ENCODE assay signal across 1 cellular context in the genomic region with DNA sequence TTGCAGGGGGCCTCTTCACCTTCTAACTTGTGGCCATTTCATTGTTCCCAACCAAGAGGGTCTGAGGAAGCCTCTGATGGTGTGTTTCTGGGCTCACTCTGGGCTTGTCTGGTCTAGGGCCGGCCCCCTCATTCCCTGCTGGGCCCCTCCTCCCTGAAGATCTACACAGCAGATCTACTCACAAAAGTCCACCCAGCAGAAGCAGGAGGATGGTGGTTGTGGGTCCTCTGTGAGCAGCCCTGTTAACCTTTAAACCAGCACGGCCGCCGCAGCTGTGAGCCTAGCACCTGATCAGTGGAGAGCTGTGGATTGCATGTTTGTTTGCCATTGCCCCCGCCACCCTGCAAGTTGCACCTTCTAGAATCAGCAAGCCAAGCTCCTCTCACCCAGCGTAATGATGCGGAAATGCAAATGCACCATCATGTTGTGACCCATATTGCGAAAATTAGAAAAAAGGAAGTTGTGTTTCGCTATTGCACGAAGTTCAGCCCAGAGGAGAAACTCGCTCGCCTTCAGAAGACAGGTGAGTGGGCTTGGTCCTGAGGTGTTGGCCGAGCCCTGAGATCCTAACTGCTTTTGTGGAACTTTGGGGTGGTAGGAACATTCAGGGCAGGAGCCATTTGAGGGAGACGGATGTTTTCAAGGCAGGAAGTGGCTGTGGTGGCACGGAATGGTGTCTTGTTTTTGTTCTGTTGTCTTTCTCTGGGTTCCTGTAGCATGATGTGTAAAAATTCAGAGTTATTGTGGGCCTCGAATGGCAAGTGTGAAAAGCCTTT.
A peak's percentile ranks its signal among the peaks of the same experiment; 100 is the strongest.
TF ChIP-seq lines count a peak whose summit lies in the region.

No MANE protein-coding gene starts in this region.

TF ChIP-seq in HepG2, 621 proteins besides CTCF, POLR2A, EP300 and RAD21 (continued from another document):
- TF ChIP-seq, protein P1, sequence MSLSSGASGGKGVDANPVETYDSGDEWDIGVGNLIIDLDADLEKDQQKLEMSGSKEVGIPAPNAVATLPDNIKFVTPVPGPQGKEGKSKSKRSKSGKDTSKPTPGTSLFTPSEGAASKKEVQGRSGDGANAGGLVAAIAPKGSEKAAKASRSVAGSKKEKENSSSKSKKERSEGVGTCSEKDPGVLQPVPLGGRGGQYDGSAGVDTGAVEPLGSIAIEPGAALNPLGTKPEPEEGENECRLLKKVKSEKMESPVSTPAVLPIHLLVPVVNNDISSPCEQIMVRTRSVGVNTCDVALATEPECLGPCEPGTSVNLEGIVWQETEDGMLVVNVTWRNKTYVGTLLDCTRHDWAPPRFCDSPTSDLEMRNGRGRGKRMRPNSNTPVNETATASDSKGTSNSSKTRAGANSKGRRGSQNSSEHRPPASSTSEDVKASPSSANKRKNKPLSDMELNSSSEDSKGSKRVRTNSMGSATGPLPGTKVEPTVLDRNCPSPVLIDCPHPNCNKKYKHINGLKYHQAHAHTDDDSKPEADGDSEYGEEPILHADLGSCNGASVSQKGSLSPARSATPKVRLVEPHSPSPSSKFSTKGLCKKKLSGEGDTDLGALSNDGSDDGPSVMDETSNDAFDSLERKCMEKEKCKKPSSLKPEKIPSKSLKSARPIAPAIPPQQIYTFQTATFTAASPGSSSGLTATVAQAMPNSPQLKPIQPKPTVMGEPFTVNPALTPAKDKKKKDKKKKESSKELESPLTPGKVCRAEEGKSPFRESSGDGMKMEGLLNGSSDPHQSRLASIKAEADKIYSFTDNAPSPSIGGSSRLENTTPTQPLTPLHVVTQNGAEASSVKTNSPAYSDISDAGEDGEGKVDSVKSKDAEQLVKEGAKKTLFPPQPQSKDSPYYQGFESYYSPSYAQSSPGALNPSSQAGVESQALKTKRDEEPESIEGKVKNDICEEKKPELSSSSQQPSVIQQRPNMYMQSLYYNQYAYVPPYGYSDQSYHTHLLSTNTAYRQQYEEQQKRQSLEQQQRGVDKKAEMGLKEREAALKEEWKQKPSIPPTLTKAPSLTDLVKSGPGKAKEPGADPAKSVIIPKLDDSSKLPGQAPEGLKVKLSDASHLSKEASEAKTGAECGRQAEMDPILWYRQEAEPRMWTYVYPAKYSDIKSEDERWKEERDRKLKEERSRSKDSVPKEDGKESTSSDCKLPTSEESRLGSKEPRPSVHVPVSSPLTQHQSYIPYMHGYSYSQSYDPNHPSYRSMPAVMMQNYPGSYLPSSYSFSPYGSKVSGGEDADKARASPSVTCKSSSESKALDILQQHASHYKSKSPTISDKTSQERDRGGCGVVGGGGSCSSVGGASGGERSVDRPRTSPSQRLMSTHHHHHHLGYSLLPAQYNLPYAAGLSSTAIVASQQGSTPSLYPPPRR (CRISPR knock-in tag; IDR thresholded peaks at IDR 0.05; ENCODE audit: borderline replicate concordance), result peak; percentile 28; the same call in 1 of the 2 replicates
- TF ChIP-seq MIER2 (CRISPR knock-in tag; IDR thresholded peaks at IDR 0.05), result no peak
- no peak for TF ChIP-seq ZNF678 (CRISPR knock-in tag; IDR thresholded peaks at IDR 0.05)
- TF ChIP-seq, protein P2, sequence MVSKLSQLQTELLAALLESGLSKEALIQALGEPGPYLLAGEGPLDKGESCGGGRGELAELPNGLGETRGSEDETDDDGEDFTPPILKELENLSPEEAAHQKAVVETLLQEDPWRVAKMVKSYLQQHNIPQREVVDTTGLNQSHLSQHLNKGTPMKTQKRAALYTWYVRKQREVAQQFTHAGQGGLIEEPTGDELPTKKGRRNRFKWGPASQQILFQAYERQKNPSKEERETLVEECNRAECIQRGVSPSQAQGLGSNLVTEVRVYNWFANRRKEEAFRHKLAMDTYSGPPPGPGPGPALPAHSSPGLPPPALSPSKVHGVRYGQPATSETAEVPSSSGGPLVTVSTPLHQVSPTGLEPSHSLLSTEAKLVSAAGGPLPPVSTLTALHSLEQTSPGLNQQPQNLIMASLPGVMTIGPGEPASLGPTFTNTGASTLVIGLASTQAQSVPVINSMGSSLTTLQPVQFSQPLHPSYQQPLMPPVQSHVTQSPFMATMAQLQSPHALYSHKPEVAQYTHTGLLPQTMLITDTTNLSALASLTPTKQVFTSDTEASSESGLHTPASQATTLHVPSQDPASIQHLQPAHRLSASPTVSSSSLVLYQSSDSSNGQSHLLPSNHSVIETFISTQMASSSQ (IDR thresholded peaks at IDR 0.05; ENCODE audit: low read depth), result no peak
- TF ChIP-seq, protein P2 (CRISPR knock-in tag; IDR thresholded peaks at IDR 0.05; ENCODE audit: borderline replicate concordance), result peak; percentile 69; the same call in 1 of the 2 replicates
- TF ChIP-seq SPEN (CRISPR knock-in tag; IDR thresholded peaks at IDR 0.05; ENCODE audit: low read depth), result no peak
- 0 out of 2 replicates have a peak, but pooled peaks have one; percentile 22 for TF ChIP-seq KMT2A (CRISPR knock-in tag; IDR thresholded peaks at IDR 0.05)
- TF ChIP-seq, protein P3, sequence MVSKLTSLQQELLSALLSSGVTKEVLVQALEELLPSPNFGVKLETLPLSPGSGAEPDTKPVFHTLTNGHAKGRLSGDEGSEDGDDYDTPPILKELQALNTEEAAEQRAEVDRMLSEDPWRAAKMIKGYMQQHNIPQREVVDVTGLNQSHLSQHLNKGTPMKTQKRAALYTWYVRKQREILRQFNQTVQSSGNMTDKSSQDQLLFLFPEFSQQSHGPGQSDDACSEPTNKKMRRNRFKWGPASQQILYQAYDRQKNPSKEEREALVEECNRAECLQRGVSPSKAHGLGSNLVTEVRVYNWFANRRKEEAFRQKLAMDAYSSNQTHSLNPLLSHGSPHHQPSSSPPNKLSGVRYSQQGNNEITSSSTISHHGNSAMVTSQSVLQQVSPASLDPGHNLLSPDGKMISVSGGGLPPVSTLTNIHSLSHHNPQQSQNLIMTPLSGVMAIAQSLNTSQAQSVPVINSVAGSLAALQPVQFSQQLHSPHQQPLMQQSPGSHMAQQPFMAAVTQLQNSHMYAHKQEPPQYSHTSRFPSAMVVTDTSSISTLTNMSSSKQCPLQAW (CRISPR knock-in tag; IDR thresholded peaks at IDR 0.05), result peak; percentile 73
- TF ChIP-seq LCORL (IDR thresholded peaks at IDR 0.05), result no peak
- peak; percentile 40; the same call in 1 of the 2 replicates for TF ChIP-seq LCORL (CRISPR knock-in tag; IDR thresholded peaks at IDR 0.05)
- TF ChIP-seq TEAD3 (CRISPR knock-in tag; optimal IDR thresholded peaks at IDR 0.05; ENCODE audit: borderline replicate concordance), result peak; percentile 33
- TF ChIP-seq ZNF572 (CRISPR knock-in tag; IDR thresholded peaks at IDR 0.05), result peak; percentile 47; the same call in 1 of the 2 replicates
- no peak for TF ChIP-seq SNAI1 (CRISPR knock-in tag; IDR thresholded peaks at IDR 0.05; ENCODE audit: borderline replicate concordance)
- no peak for TF ChIP-seq ZNF691 (CRISPR knock-in tag; IDR thresholded peaks at IDR 0.05; ENCODE audit: borderline replicate concordance, low read depth)
- TF ChIP-seq TFE3 (CRISPR knock-in tag; IDR thresholded peaks at IDR 0.05), result 0 out of 2 replicates have a peak, but pooled peaks have one; percentile 24
- no peak for TF ChIP-seq SMAD3 (CRISPR knock-in tag; IDR thresholded peaks at IDR 0.05)
- 0 out of 2 replicates have a peak, but pooled peaks have one; percentile 33 for TF ChIP-seq REPIN1 (CRISPR knock-in tag; IDR thresholded peaks at IDR 0.05; ENCODE audit: borderline replicate concordance, low read depth)
- peak; percentile 32 for TF ChIP-seq PHF8 (CRISPR knock-in tag; IDR thresholded peaks at IDR 0.05)
- no peak for TF ChIP-seq MIER3 (CRISPR knock-in tag; IDR thresholded peaks at IDR 0.05; ENCODE audit: borderline replicate concordance)
- 0 out of 4 replicates have a peak, but pooled peaks of 1 of the 2 experiments have one; percentile 19 for TF ChIP-seq NR2F1 (CRISPR knock-in tag; IDR thresholded peaks at IDR 0.05)
- TF ChIP-seq ZNF446 (CRISPR knock-in tag; IDR thresholded peaks at IDR 0.05), result no peak
- TF ChIP-seq SIN3B (IDR thresholded peaks at IDR 0.05; ENCODE audit: low read length), result no peak
- TF ChIP-seq ZNF160 (CRISPR knock-in tag; IDR thresholded peaks at IDR 0.05), result no peak
- no peak for TF ChIP-seq NCOR1 (IDR thresholded peaks at IDR 0.05; ENCODE audit: borderline replicate concordance, low read length)
- 0 out of 2 replicates have a peak, but pooled peaks have one; percentile 36 for TF ChIP-seq HDAC2 (CRISPR knock-in tag; IDR thresholded peaks at IDR 0.05)
- TF ChIP-seq ZMAT3 (CRISPR knock-in tag; conservative IDR thresholded peaks at IDR 0.05), result no peak
- TF ChIP-seq, protein P4, sequence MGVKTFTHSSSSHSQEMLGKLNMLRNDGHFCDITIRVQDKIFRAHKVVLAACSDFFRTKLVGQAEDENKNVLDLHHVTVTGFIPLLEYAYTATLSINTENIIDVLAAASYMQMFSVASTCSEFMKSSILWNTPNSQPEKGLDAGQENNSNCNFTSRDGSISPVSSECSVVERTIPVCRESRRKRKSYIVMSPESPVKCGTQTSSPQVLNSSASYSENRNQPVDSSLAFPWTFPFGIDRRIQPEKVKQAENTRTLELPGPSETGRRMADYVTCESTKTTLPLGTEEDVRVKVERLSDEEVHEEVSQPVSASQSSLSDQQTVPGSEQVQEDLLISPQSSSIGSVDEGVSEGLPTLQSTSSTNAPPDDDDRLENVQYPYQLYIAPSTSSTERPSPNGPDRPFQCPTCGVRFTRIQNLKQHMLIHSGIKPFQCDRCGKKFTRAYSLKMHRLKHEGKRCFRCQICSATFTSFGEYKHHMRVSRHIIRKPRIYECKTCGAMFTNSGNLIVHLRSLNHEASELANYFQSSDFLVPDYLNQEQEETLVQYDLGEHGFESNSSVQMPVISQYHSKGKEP (CRISPR knock-in tag; IDR thresholded peaks at IDR 0.05), result no peak
- 0 out of 2 replicates have a peak, but pooled peaks have one; percentile 61 for TF ChIP-seq FOXC1 (CRISPR knock-in tag; IDR thresholded peaks at IDR 0.05; ENCODE audit: borderline replicate concordance)
- no peak for TF ChIP-seq THYN1 (CRISPR knock-in tag; IDR thresholded peaks at IDR 0.05; ENCODE audit: borderline replicate concordance, low read depth)
- TF ChIP-seq ZMYM4 (CRISPR knock-in tag; IDR thresholded peaks at IDR 0.05), result peak; percentile 34; the same call in 1 of the 2 replicates
- TF ChIP-seq XBP1 (CRISPR knock-in tag; IDR thresholded peaks at IDR 0.05), result no peak
- TF ChIP-seq ZFP36L1 (CRISPR knock-in tag; IDR thresholded peaks at IDR 0.05), result no peak
- no peak for TF ChIP-seq ZNF784 (CRISPR knock-in tag; IDR thresholded peaks at IDR 0.05; ENCODE audit: borderline replicate concordance)
- no peak for TF ChIP-seq ELF3 (CRISPR knock-in tag; IDR thresholded peaks at IDR 0.05)
- TF ChIP-seq SMAD9 (CRISPR knock-in tag; IDR thresholded peaks at IDR 0.05), result no peak
- peak; percentile 15; the same call in 1 of the 2 replicates for TF ChIP-seq ZFX (CRISPR knock-in tag; IDR thresholded peaks at IDR 0.05; ENCODE audit: low read depth)
- 0 out of 2 replicates have a peak, but pooled peaks have one; percentile 13 for TF ChIP-seq CCDC6 (CRISPR knock-in tag; IDR thresholded peaks at IDR 0.05)
- 0 out of 2 replicates have a peak, but pooled peaks have one; percentile 19 for TF ChIP-seq ZNF788 (CRISPR knock-in tag; IDR thresholded peaks at IDR 0.05; ENCODE audit: borderline replicate concordance)
